ENCODE assay signal across 11 cellular contexts in the genomic region with DNA sequence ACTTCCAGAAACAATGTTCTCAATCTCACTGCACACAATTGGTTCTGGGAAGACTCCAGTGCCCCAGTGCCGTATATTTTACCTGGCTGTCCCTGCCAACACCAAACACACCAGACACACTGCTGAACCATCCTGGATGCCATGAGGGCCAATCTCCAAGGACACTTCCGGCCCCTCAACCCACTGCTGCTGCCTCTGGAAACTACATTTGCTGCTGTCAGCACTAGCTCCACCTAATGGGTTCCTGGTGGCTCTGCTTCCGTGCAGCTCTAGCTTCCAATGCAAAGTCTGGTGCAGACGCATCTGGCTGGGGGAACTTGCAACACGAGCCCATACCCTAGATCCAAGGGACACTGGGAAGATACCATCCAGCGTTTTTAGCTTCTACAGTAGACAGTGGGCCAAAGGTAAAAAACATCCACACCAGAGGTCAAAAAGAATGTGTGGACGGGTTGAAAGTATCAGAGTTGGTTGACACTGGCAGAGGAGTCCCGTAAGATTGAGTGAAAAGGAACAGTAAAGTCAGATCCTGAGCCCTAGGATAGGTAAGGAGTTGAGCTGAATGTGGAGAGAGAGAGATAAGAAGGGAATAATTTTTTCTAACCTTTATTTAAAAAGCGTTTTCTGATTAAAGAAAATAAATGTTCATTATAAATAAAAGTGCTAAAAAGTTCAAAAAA.
A peak's percentile ranks its signal among the peaks of the same experiment; 100 is the strongest.
DNase-seq lines count a peak whose midpoint lies in the region; ATAC-seq and TF ChIP-seq lines count a peak whose summit lies in the region.
"Had no signal": no experiment of that assay in that cellular context is flagged by ENCODE, and none has a peak within 500 bp of the region (broad histone marks: within the 10 kb centered on the region; RNA-seq: fewer than 3 reads in every experiment).

No MANE protein-coding gene starts in this region.

- H3K9me3 ChIP-seq in A673 (ENCODE audit: low read depth, low read length, poor library complexity, severe bottlenecking): no peaks in the 10 kb centered on the region

- no peak overlapping the region for H3K4me3 Mint-ChIP-seq in stimulated activated naive B cell treated with anti-CD40 and anti-IgM and Interleukin-4, amounts not matched to agents 10 μg/mL and 1 μg/mL and 100 μg/mL, for 72 hours
- H3K4me3 Mint-ChIP-seq in effector memory CD8-positive, alpha-beta T cell: no peak overlapping the region
- no peak overlapping the region for H3K4me3 Mint-ChIP-seq in natural killer cell treated with Interleukin-12 subunit alpha and Interleukin-12 subunit beta and Interleukin-15 and Interleukin-18, amount 100 ng/mL, for 72 hours
- H3K4me3 Mint-ChIP-seq: brain, natural killer cell had no signal

- no peaks in the 10 kb centered on the region for H3K4me1 ChIP-seq in A673 (ENCODE audit: insufficient read depth, low read length, poor library complexity, severe bottlenecking)
- no peaks in the 10 kb centered on the region for H3K4me1 ChIP-seq in foreskin keratinocyte

- no peaks in the 10 kb centered on the region for H3K36me3 ChIP-seq in A673 (ENCODE audit: insufficient read depth, low read length, poor library complexity, severe bottlenecking)

- H3K27me3 ChIP-seq in A673 (replicated peaks; ENCODE audit: insufficient read depth, low read depth, low read length, poor library complexity) (no peaks in the 10 kb centered on the region), foreskin keratinocyte (peaks cover 41% of the 10 kb centered on the region)

- POLR2A ChIA-PET in A673 (lab: Charles Lee; ENCODE audit: low non-redundant PET): no interaction called here

- H3K27me3 Mint-ChIP-seq in stimulated activated naive B cell treated with anti-CD40 and anti-IgM and Interleukin-4, amounts not matched to agents 10 μg/mL and 1 μg/mL and 100 μg/mL, for 72 hours: peaks cover 15 to 22% of the 10 kb centered on the region in 2 donors
- H3K27me3 Mint-ChIP-seq in effector memory CD8-positive, alpha-beta T cell: peaks cover 53 to 70% of the 10 kb centered on the region in 2 donors
- H3K27me3 Mint-ChIP-seq in natural killer cell treated with Interleukin-12 subunit alpha and Interleukin-12 subunit beta and Interleukin-15 and Interleukin-18, amount 100 ng/mL, for 72 hours: peaks cover 28 to 46% of the 10 kb centered on the region in 2 donors

- no TSS peak for BruUV-seq in A673 (replicated peaks; lab: Mats Ljungman, UMichigan)

- H3K4me3 ChIP-seq in A673 (ENCODE audit: low read depth, low read length, poor library complexity, severe bottlenecking) (no peak overlapping the region), GM12875 (ENCODE audit: low read depth, low read length) (no peak overlapping the region)

- peak; percentile 52 for ATAC-seq in foreskin keratinocyte
- no peak for ATAC-seq in stimulated activated naive B cell treated with anti-CD40 and anti-IgM and Interleukin-4, amounts not matched to agents 10 μg/mL and 1 μg/mL and 100 μg/mL, for 72 hours (replicated peaks)
- no peak for ATAC-seq in effector memory CD8-positive, alpha-beta T cell (replicated peaks)
- no peak for ATAC-seq in natural killer cell treated with Interleukin-12 subunit alpha and Interleukin-12 subunit beta and Interleukin-15 and Interleukin-18, amount 100 ng/mL, for 72 hours
- ATAC-seq: natural killer cell had no signal

- H3K4me1 Mint-ChIP-seq in stimulated activated naive B cell treated with anti-CD40 and anti-IgM and Interleukin-4, amounts not matched to agents 10 μg/mL and 1 μg/mL and 100 μg/mL, for 72 hours: no peaks in the 10 kb centered on the region
- no peaks in the 10 kb centered on the region for H3K4me1 Mint-ChIP-seq in effector memory CD8-positive, alpha-beta T cell (ENCODE audit: low read depth in 2 of 2)
- H3K4me1 Mint-ChIP-seq in natural killer cell treated with Interleukin-12 subunit alpha and Interleukin-12 subunit beta and Interleukin-15 and Interleukin-18, amount 100 ng/mL, for 72 hours (ENCODE audit: low read depth in 2 of 2): no peaks in the 10 kb centered on the region
- H3K4me1 Mint-ChIP-seq: brain, natural killer cell had no signal

- H3K27ac Mint-ChIP-seq in stimulated activated naive B cell treated with anti-CD40 and anti-IgM and Interleukin-4, amounts not matched to agents 10 μg/mL and 1 μg/mL and 100 μg/mL, for 72 hours: no peak overlapping the region
- H3K27ac Mint-ChIP-seq in effector memory CD8-positive, alpha-beta T cell: no peak overlapping the region
- H3K27ac Mint-ChIP-seq in natural killer cell treated with Interleukin-12 subunit alpha and Interleukin-12 subunit beta and Interleukin-15 and Interleukin-18, amount 100 ng/mL, for 72 hours: no peak overlapping the region
- H3K27ac Mint-ChIP-seq: brain, natural killer cell had no signal

- DNase-seq in A673 (ENCODE audit: low spot score): peak; percentile 64
- peak; percentile 35 for DNase-seq in RPMI7951 (ENCODE audit: low read depth)
- no peak for DNase-seq in foreskin keratinocyte
- DNase-seq in GM20000 (ENCODE audit: low spot score): no peak
- no peak for DNase-seq in stimulated activated naive B cell treated with anti-CD40 and anti-IgM and Interleukin-4, amounts not matched to agents 10 μg/mL and 1 μg/mL and 100 μg/mL, for 72 hours
- no peak for DNase-seq in effector memory CD8-positive, alpha-beta T cell
- DNase-seq in natural killer cell treated with Interleukin-12 subunit alpha and Interleukin-12 subunit beta and Interleukin-15 and Interleukin-18, amount 100 ng/mL, for 72 hours (ENCODE audit: low spot score): no peak
- DNase-seq: natural killer cell, Right ventricle myocardium superior had no signal

- intact Hi-C loops in A673 (cut with micrococcal nuclease; ENCODE audit: unreplicated experiment): no loop called here

- no peaks in the 10 kb centered on the region for H3K9me3 Mint-ChIP-seq in stimulated activated naive B cell treated with anti-CD40 and anti-IgM and Interleukin-4, amounts not matched to agents 10 μg/mL and 1 μg/mL and 100 μg/mL, for 72 hours
- H3K9me3 Mint-ChIP-seq in effector memory CD8-positive, alpha-beta T cell: no peaks in the 10 kb centered on the region
- no peaks in the 10 kb centered on the region for H3K9me3 Mint-ChIP-seq in natural killer cell treated with Interleukin-12 subunit alpha and Interleukin-12 subunit beta and Interleukin-15 and Interleukin-18, amount 100 ng/mL, for 72 hours
- H3K9me3 Mint-ChIP-seq: brain, natural killer cell had no signal

- H3K27ac ChIP-seq in A673 (ENCODE audit: low read depth, low read length, poor library complexity, severe bottlenecking) (no peak overlapping the region), foreskin keratinocyte (no peak overlapping the region)

- TF ChIP-seq CTCF in A673 (conservative IDR thresholded peaks at IDR 0.05; ENCODE audit: low read depth, low read length) (peak; percentile 62), GM12875 (IDR thresholded peaks at IDR 0.05; ENCODE audit: borderline replicate concordance, insufficient read depth, low read depth, low read length) (0 out of 2 replicates have a peak, but pooled peaks have one; percentile 10), foreskin keratinocyte (conservative IDR thresholded peaks at IDR 0.05) (peak; percentile 40), GM20000 (IDR thresholded peaks at IDR 0.05; ENCODE audit: extremely low read depth, missing control alignments) (no peak)

- no peaks in the 10 kb centered on the region for H3K36me3 Mint-ChIP-seq in stimulated activated naive B cell treated with anti-CD40 and anti-IgM and Interleukin-4, amounts not matched to agents 10 μg/mL and 1 μg/mL and 100 μg/mL, for 72 hours
- no peaks in the 10 kb centered on the region for H3K36me3 Mint-ChIP-seq in effector memory CD8-positive, alpha-beta T cell (ENCODE audit: insufficient read depth)
- no peaks in the 10 kb centered on the region for H3K36me3 Mint-ChIP-seq in natural killer cell treated with Interleukin-12 subunit alpha and Interleukin-12 subunit beta and Interleukin-15 and Interleukin-18, amount 100 ng/mL, for 72 hours
- H3K36me3 Mint-ChIP-seq: brain, natural killer cell had no signal

- CTCF ChIA-PET in A673 (lab: Charles Lee): no interaction called here

Comparison
In these comparisons a context has a peak if more than half of its experiments do, and no peak if none do; other contexts are left out.
1. DNase-seq: peak in A673 (single experiment) and RPMI7951 (single experiment); none in foreskin keratinocyte (0 of 2), GM20000 (single experiment), stimulated activated naive B cell treated with anti-CD40 and anti-IgM and Interleukin-4, amounts not matched to agents 10 μg/mL and 1 μg/mL and 100 μg/mL, for 72 hours (single experiment), effector memory CD8-positive, alpha-beta T cell (0 of 3) and natural killer cell treated with Interleukin-12 subunit alpha and Interleukin-12 subunit beta and Interleukin-15 and Interleukin-18, amount 100 ng/mL, for 72 hours (single experiment).